9 cellular contexts compared by ENCODE assay signal in genomic region chr3:99901200-99901926, GRCh38.
DNase-seq lines count a peak whose midpoint lies in the region; ATAC-seq and TF ChIP-seq lines count a peak whose summit lies in the region.
"Had no signal": no experiment of that assay in that cellular context is flagged by ENCODE, and none has a peak within 500 bp of the region (broad histone marks: within the 10 kb centered on the region; RNA-seq: fewer than 3 reads in every experiment).

No MANE protein-coding gene starts in this region.

- H3K4me3 Mint-ChIP-seq in chondrocyte (ENCODE audit: unreplicated experiment) (no peak overlapping the region), mesothelial cell of epicardium (no peak overlapping the region)

- H3K36me3 Mint-ChIP-seq in chondrocyte (ENCODE audit: low read depth) (no peaks in the 10 kb centered on the region), mesothelial cell of epicardium (no peaks in the 10 kb centered on the region)

- H3K4me3 ChIP-seq in NB4 (ENCODE audit: low read depth, low read length): no peak overlapping the region
- H3K4me3 ChIP-seq: cardiac muscle cell had no signal

- H3K27ac Mint-ChIP-seq in chondrocyte (ENCODE audit: unreplicated experiment) (peak overlapping the region; percentile 38), mesothelial cell of epicardium (peak overlapping the region; percentile 90)

- H3K4me1 Mint-ChIP-seq in chondrocyte (ENCODE audit: low read depth) (peaks cover 18% of the 10 kb centered on the region), mesothelial cell of epicardium (peaks cover 25% of the 10 kb centered on the region)

- H3K9me3 Mint-ChIP-seq in chondrocyte (ENCODE audit: low read depth): no peaks in the 10 kb centered on the region
- H3K9me3 Mint-ChIP-seq in mesothelial cell of epicardium: peaks cover 7% of the 10 kb centered on the region

- no peak for ATAC-seq in HG03432 (IDR thresholded peaks at IDR 0.05; ENCODE audit: unreplicated experiment)
- ATAC-seq in GM21737 (IDR thresholded peaks at IDR 0.05; ENCODE audit: unreplicated experiment): no peak

- H3K27me3 Mint-ChIP-seq in chondrocyte (ENCODE audit: low read depth): no peaks in the 10 kb centered on the region
- H3K27me3 Mint-ChIP-seq in mesothelial cell of epicardium (ENCODE audit: low read depth): no peaks in the 10 kb centered on the region

- peak; percentile 88 for DNase-seq in CD1c-positive myeloid dendritic cell (ENCODE audit: extremely low spot score)
- DNase-seq in NB4 (ENCODE audit: low read depth): peak; percentile 22
- DNase-seq in chondrocyte (ENCODE audit: low spot score): no peak
- no peak for DNase-seq in mesothelial cell of epicardium (ENCODE audit: low spot score in 2 of 2, unreplicated experiment in 2 of 2)
- DNase-seq in activated CD4-positive, CD25-positive, alpha-beta regulatory T cell treated with anti-CD3 and anti-CD28 coated beads, Interleukin-2, amount 50 U/mL, for 72 hours: no peak
- no peak for DNase-seq in activated effector memory CD4-positive, alpha-beta T cell treated with anti-CD3 and anti-CD28 coated beads, Interleukin-2, amount 50 U/mL, for 16 hours

- no peak for TF ChIP-seq POLR2A in NB4 (IDR thresholded peaks at IDR 0.05; ENCODE audit: extremely low read depth, insufficient read length)

- TF ChIP-seq CTCF in NB4 (IDR thresholded peaks at IDR 0.05; ENCODE audit: low read depth, low read length): no peak
- no peak for TF ChIP-seq CTCF in chondrocyte (IDR thresholded peaks at IDR 0.05)
- TF ChIP-seq CTCF in mesothelial cell of epicardium (IDR thresholded peaks at IDR 0.05; ENCODE audit: unreplicated experiment): no peak

Comparison
In these comparisons a context has a peak if more than half of its experiments do, and no peak if none do; other contexts are left out.
1. DNase-seq: peak in CD1c-positive myeloid dendritic cell (single experiment) and NB4 (single experiment); none in chondrocyte (single experiment), mesothelial cell of epicardium (0 of 2), activated CD4-positive, CD25-positive, alpha-beta regulatory T cell treated with anti-CD3 and anti-CD28 coated beads, Interleukin-2, amount 50 U/mL, for 72 hours (single experiment) and activated effector memory CD4-positive, alpha-beta T cell treated with anti-CD3 and anti-CD28 coated beads, Interleukin-2, amount 50 U/mL, for 16 hours (single experiment).